In genomic region chr1:67540025-67540732, GRCh38 we compare ENCODE assay signal across 25 cellular contexts.
DNase-seq lines count a peak whose midpoint lies in the region; ATAC-seq and TF ChIP-seq lines count a peak whose summit lies in the region.
"Had no signal": no experiment of that assay in that cellular context is flagged by ENCODE, and none has a peak within 500 bp of the region (broad histone marks: within the 10 kb centered on the region; RNA-seq: fewer than 3 reads in every experiment).

No MANE protein-coding gene starts in this region.

- WGBS in endodermal cell (ENCODE audit: insufficient coverage in 1 of 2, insufficient read length in 1 of 2), 2 experiments: 75 to 92% methylated on average over 5 to 9 of the region's 9 CpGs
- 27% methylated on average over 5 of the region's 9 CpGs for WGBS in right lobe of liver (ENCODE audit: insufficient coverage, low coverage, low lambda C conversion rate, missing lambda C conversion rate)
- WGBS in smooth muscle cell (ENCODE audit: low lambda C conversion rate): 71% methylated on average over 9 of the region's 9 CpGs

- H3K36me3 ChIP-seq in PC-3 (ENCODE audit: low read depth, low read length) (no peaks in the 10 kb centered on the region), endodermal cell (ENCODE audit: control insufficient read depth, insufficient read depth, low read length) (no peaks in the 10 kb centered on the region), right lobe of liver (no peaks in the 10 kb centered on the region), smooth muscle cell (ENCODE audit: low read depth) (no peaks in the 10 kb centered on the region), HAP-1 (replicated peaks) (no peaks in the 10 kb centered on the region)
- H3K36me3 ChIP-seq: BLaER1, cardiac muscle cell, esophagus squamous epithelium, lower lobe of right lung, neural progenitor cell, sigmoid colon, tibial nerve had no signal

- H3K27ac ChIP-seq in PC-3 (ENCODE audit: low read length) (no peak overlapping the region), endodermal cell (ENCODE audit: low read depth, low read length) (no peak overlapping the region), right lobe of liver (peak overlapping the region in 2 of 3 donors; percentile 29 to 69), smooth muscle cell (ENCODE audit: low read depth) (peak overlapping the region; percentile 24)
- H3K27ac ChIP-seq: BLaER1, cardiac muscle cell, esophagus squamous epithelium, lower lobe of right lung, neural progenitor cell, sigmoid colon, SK-N-MC, tibial nerve had no signal

- no peaks in the 10 kb centered on the region for H3K9me2 ChIP-seq in PC-3 (replicated peaks; ENCODE audit: low read length)

- intact Hi-C loops in PC-3 (cut with micrococcal nuclease) (no loop called here), right lobe of liver (cut with DNase I) (no loop called here)

- no TSS peak for BruUV-seq in PC-3 (replicated peaks; lab: Mats Ljungman, UMichigan)

- H4K20me1 ChIP-seq in PC-3 (ENCODE audit: low read length) (no peaks in the 10 kb centered on the region), smooth muscle cell (ENCODE audit: low read depth) (no peaks in the 10 kb centered on the region)
- H4K20me1 ChIP-seq: BLaER1 had no signal

- no peak overlapping the region for H3K9ac ChIP-seq in PC-3 (ENCODE audit: low read length)
- no peak overlapping the region for H3K9ac ChIP-seq in endodermal cell (ENCODE audit: extremely low read depth, low read length, poor library complexity, severe bottlenecking)
- H3K9ac ChIP-seq in smooth muscle cell (ENCODE audit: low read depth): no peak overlapping the region
- H3K9ac ChIP-seq: BLaER1, neural progenitor cell had no signal

- H2AFZ ChIP-seq in PC-3 (ENCODE audit: low read length) (no peak overlapping the region), smooth muscle cell (ENCODE audit: low read depth) (no peak overlapping the region)
- H2AFZ ChIP-seq: neural progenitor cell had no signal

- H3K4me3 ChIP-seq in PC-3 (ENCODE audit: low read length): no peak overlapping the region
- H3K4me3 ChIP-seq in endodermal cell (ENCODE audit: low read length): peak overlapping the region; percentile 5
- H3K4me3 ChIP-seq in right lobe of liver: no peak overlapping the region
- no peak overlapping the region for H3K4me3 ChIP-seq in smooth muscle cell
- H3K4me3 ChIP-seq in HAP-1: no peak overlapping the region
- H3K4me3 ChIP-seq: BLaER1, cardiac muscle cell, esophagus squamous epithelium, lower lobe of right lung, neural progenitor cell, sigmoid colon, SK-N-MC, tibial nerve had no signal

- no peaks in the 10 kb centered on the region for H3K9me3 ChIP-seq in PC-3 (ENCODE audit: low read length)
- no peaks in the 10 kb centered on the region for H3K9me3 ChIP-seq in endodermal cell (ENCODE audit: control insufficient read depth, low read length)
- H3K9me3 ChIP-seq in right lobe of liver: no peaks in the 10 kb centered on the region
- H3K9me3 ChIP-seq in smooth muscle cell (replicated peaks; ENCODE audit: low read depth): no peaks in the 10 kb centered on the region
- no peaks in the 10 kb centered on the region for H3K9me3 ChIP-seq in HAP-1
- H3K9me3 ChIP-seq: BLaER1, esophagus squamous epithelium, lower lobe of right lung, sigmoid colon, tibial nerve had no signal

- DNase-seq in PC-3 (no peak), endodermal cell (peak; percentile 56), right lobe of liver (peak in 2 of 3 donors; percentile 73 to 78), smooth muscle cell (lab: John Stamatoyannopoulos, UW; ENCODE audit: unreplicated experiment) (no peak), SW 1271 (lab: John Stamatoyannopoulos, UW) (no peak), GM13976 (ENCODE audit: low spot score) (no peak), HAP-1 (ENCODE audit: low spot score in 2 of 2) (no peak)
- DNase-seq: activated CD4-positive, alpha-beta T cell treated with anti-CD3 and anti-CD28 coated beads for 4 hours; activated CD8-positive, alpha-beta memory T cell treated with anti-CD3 and anti-CD28 coated beads for 24 hours; activated effector memory CD4-positive, alpha-beta T cell treated with Interleukin-2 at 50 U/mL for 16 hours; aorta; esophagus squamous epithelium; foreskin melanocyte; lower lobe of right lung; NCI-H1092 treated with DMSO at 0.1 percent for 48 hours; NCI-H187 treated with DMSO at 0.1 percent for 48 hours; posterior cingulate gyrus; sigmoid colon; T-helper 17 cell had no signal

- ATAC-seq in PC-3 (no peak), right lobe of liver (peak; percentile 69 to 77 (median 71))
- ATAC-seq: T-helper 17 cell had no signal

- no peak overlapping the region for H3K4me3 Mint-ChIP-seq in endodermal cell
- H3K4me3 Mint-ChIP-seq: activated naive CD8-positive, alpha-beta T cell; neural progenitor cell; T-helper 17 cell had no signal

- H3F3A ChIP-seq in PC-3 (ENCODE audit: low read length, unreplicated experiment): no peaks in the 10 kb centered on the region
- no peaks in the 10 kb centered on the region for H3F3A ChIP-seq in smooth muscle cell (ENCODE audit: low read depth)

- H3K4me2 ChIP-seq in PC-3 (ENCODE audit: low read length): peak overlapping the region; percentile 33; the same call in 1 of the 2 replicates
- no peak overlapping the region for H3K4me2 ChIP-seq in smooth muscle cell
- H3K4me2 ChIP-seq: BLaER1, neural progenitor cell had no signal

- H3K36me3 Mint-ChIP-seq in endodermal cell (ENCODE audit: low read depth): no peaks in the 10 kb centered on the region
- H3K36me3 Mint-ChIP-seq: activated naive CD8-positive, alpha-beta T cell; neural progenitor cell had no signal

- H3K79me2 ChIP-seq in PC-3 (ENCODE audit: low read length) (no peaks in the 10 kb centered on the region), smooth muscle cell (ENCODE audit: low read depth) (no peaks in the 10 kb centered on the region)

- H3K4me1 Mint-ChIP-seq in endodermal cell: peaks cover 28% of the 10 kb centered on the region
- H3K4me1 Mint-ChIP-seq: T-helper 17 cell had no signal

- H3K4me1 ChIP-seq in PC-3 (ENCODE audit: insufficient read depth, low read length) (peaks cover 24% of the 10 kb centered on the region), endodermal cell (ENCODE audit: control insufficient read depth, insufficient read depth, low read length) (peaks cover 11% of the 10 kb centered on the region), right lobe of liver (peaks cover 0 to 56% (median 19%) of the 10 kb centered on the region in 4 donors), smooth muscle cell (ENCODE audit: low read depth) (no peaks in the 10 kb centered on the region), HAP-1 (no peaks in the 10 kb centered on the region)
- H3K4me1 ChIP-seq: lower lobe of right lung had no signal

- CTCF ChIA-PET in PC-3 (lab: Charles Lee): interaction anchor here (0.6 kb wide), 1 partner anchor 158 kb away, joined by 3 read pairs; no protein-coding TSS in a partner anchor

- no peak for TF ChIP-seq CTCF in PC-3 (conservative IDR thresholded peaks at IDR 0.05; ENCODE audit: low read depth, low read length)
- TF ChIP-seq CTCF in endodermal cell (conservative IDR thresholded peaks at IDR 0.05): no peak
- no peak for TF ChIP-seq CTCF in right lobe of liver (IDR thresholded peaks at IDR 0.05)
- no peak for TF ChIP-seq CTCF in smooth muscle cell (IDR thresholded peaks at IDR 0.05; ENCODE audit: borderline replicate concordance, insufficient read depth, poor library complexity, severe bottlenecking)
- TF ChIP-seq CTCF in GM13976 (IDR thresholded peaks at IDR 0.05; ENCODE audit: borderline replicate concordance, control extremely low read depth, extremely low read depth, insufficient read depth, missing control alignments): no peak

- H3K9me3 Mint-ChIP-seq in endodermal cell: no peaks in the 10 kb centered on the region
- H3K9me3 Mint-ChIP-seq: neural progenitor cell had no signal

- in situ Hi-C loops in GM13976 (cut with MboI; ENCODE audit: low sequenced_read_pairs, unreplicated experiment): no loop called here
- in situ Hi-C loops in HAP-1 (cut with MboI; ENCODE audit: low sequenced_read_pairs): no loop called here

- H3K27me3 Mint-ChIP-seq in endodermal cell (ENCODE audit: insufficient read depth): no peaks in the 10 kb centered on the region
- H3K27me3 Mint-ChIP-seq: activated naive CD8-positive, alpha-beta T cell had no signal

- POLR2A ChIA-PET in PC-3 (lab: Charles Lee; ENCODE audit: unreplicated experiment): interaction anchor here (0.6 kb wide), 1 partner anchor 145 kb away, joined by 3 read pairs; no protein-coding TSS in a partner anchor

- H3K27ac Mint-ChIP-seq in endodermal cell: peak overlapping the region; percentile 83
- H3K27ac Mint-ChIP-seq: activated naive CD8-positive, alpha-beta T cell; neural progenitor cell; T-helper 17 cell had no signal

- H3K27me3 ChIP-seq in PC-3 (ENCODE audit: low read length): no peaks in the 10 kb centered on the region
- H3K27me3 ChIP-seq in endodermal cell (ENCODE audit: control insufficient read depth, insufficient read depth, low read length, poor library complexity, severe bottlenecking): no peaks in the 10 kb centered on the region
- no peaks in the 10 kb centered on the region for H3K27me3 ChIP-seq in right lobe of liver
- H3K27me3 ChIP-seq in smooth muscle cell (ENCODE audit: low read depth): no peaks in the 10 kb centered on the region
- no peaks in the 10 kb centered on the region for H3K27me3 ChIP-seq in HAP-1 (ENCODE audit: low read depth)
- H3K27me3 ChIP-seq: BLaER1, cardiac muscle cell, esophagus squamous epithelium, neural progenitor cell, tibial nerve had no signal

- no peak for TF ChIP-seq POLR2A in right lobe of liver (IDR thresholded peaks at IDR 0.05)

Comparison
In these comparisons a context has a peak if more than half of its experiments do, and no peak if none do; other contexts are left out.
1. DNase-seq: peak in endodermal cell (single experiment) and right lobe of liver (2 of 3); none in PC-3 (single experiment), smooth muscle cell (single experiment), SW 1271 (0 of 2), GM13976 (single experiment) and HAP-1 (0 of 2).
2. H3K27ac ChIP-seq: peak in right lobe of liver (2 of 3) and smooth muscle cell (single experiment); none in PC-3 (single experiment) and endodermal cell (single experiment).